ENCODE assay signal across 1 cellular context in the genomic region with DNA sequence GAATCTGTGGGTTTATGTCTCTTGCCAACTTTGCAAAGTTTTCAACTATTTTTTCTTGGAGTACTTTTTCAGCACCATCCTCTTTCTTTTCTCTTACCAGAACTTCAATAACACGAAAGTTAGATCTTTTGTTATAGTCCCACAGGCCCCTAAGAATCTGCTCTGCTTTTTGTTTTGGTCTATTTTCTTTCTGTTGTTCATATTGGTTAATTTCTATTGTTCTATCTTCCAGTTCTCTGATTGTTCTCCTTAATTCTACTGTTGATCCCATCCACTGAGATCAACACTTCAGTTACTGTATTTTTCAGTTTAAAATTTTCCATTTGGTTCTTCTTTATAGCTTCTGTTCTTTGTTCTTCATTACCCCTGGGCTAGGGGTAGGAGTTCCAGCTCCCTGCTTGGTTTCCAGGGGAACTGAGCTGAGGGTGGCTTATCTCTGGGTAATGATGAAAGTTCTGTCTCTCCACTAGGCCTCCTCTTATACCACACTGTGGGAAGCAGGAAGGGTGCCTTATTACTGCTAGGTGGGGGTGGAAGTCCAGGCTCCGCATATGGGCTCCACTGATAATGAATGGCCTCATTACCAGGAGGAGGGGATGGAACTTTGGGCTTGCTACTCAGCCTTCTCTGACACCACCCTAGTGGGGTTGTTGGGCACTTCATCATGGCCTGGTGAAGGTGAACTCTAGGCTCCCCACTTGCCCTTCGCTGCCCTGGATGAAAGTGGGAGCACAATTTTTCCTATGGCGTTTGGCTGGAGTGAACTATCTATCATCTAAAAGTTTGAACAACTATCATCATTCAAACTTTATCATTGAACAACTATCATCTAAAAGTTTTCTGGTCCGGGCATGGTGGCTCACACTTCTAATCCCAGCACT.
TF ChIP-seq lines count a peak whose summit lies in the region.

No MANE protein-coding gene starts in this region.

TF ChIP-seq in K562, 482 proteins besides CTCF, POLR2A, EP300 and RAD21 (continued from another document and continues in another):
- TF ChIP-seq, protein P1, sequence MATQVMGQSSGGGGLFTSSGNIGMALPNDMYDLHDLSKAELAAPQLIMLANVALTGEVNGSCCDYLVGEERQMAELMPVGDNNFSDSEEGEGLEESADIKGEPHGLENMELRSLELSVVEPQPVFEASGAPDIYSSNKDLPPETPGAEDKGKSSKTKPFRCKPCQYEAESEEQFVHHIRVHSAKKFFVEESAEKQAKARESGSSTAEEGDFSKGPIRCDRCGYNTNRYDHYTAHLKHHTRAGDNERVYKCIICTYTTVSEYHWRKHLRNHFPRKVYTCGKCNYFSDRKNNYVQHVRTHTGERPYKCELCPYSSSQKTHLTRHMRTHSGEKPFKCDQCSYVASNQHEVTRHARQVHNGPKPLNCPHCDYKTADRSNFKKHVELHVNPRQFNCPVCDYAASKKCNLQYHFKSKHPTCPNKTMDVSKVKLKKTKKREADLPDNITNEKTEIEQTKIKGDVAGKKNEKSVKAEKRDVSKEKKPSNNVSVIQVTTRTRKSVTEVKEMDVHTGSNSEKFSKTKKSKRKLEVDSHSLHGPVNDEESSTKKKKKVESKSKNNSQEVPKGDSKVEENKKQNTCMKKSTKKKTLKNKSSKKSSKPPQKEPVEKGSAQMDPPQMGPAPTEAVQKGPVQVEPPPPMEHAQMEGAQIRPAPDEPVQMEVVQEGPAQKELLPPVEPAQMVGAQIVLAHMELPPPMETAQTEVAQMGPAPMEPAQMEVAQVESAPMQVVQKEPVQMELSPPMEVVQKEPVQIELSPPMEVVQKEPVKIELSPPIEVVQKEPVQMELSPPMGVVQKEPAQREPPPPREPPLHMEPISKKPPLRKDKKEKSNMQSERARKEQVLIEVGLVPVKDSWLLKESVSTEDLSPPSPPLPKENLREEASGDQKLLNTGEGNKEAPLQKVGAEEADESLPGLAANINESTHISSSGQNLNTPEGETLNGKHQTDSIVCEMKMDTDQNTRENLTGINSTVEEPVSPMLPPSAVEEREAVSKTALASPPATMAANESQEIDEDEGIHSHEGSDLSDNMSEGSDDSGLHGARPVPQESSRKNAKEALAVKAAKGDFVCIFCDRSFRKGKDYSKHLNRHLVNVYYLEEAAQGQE (CRISPR knock-in tag; IDR thresholded peaks at IDR 0.05; ENCODE audit: low read depth), result peak; percentile 75; the same call in 1 of the 2 replicates
- TF ChIP-seq CBFA2T3 (IDR thresholded peaks at IDR 0.05) (peak; percentile 97), PCBP1 (IDR thresholded peaks at IDR 0.05; ENCODE audit: low read depth, low read length, poor library complexity, severe bottlenecking) (no peak), ZNF583 (CRISPR knock-in tag; IDR thresholded peaks at IDR 0.05) (peak; percentile 88), POLR2B (IDR thresholded peaks at IDR 0.05; ENCODE audit: low read depth, partially characterized antibody) (no peak), ADNP (tag; IDR thresholded peaks at IDR 0.05) (no peak), ZFPM2 (CRISPR knock-in tag; IDR thresholded peaks at IDR 0.05) (no peak), HNRNPL (IDR thresholded peaks at IDR 0.05; ENCODE audit: low read depth, low read length) (no peak), CCAR2 (IDR thresholded peaks at IDR 0.05; ENCODE audit: low read depth, low read length) (no peak), CREBBP (IDR thresholded peaks at IDR 0.05; ENCODE audit: low read depth, low read length) (no peak), SUPT5H (IDR thresholded peaks at IDR 0.05) (peak; percentile 24; the same call in 1 of the 2 replicates), ZNF197 (CRISPR knock-in tag; IDR thresholded peaks at IDR 0.05; ENCODE audit: low read depth) (peak; percentile 95), TCFL5 (CRISPR knock-in tag; conservative IDR thresholded peaks at IDR 0.05) (0 out of 2 replicates have a peak, but pooled peaks have one; percentile 20), ZBTB7A (IDR thresholded peaks at IDR 0.05; ENCODE audit: borderline replicate concordance, control insufficient read depth, low read depth, low read length) (no peak), ZNF347 (CRISPR knock-in tag; IDR thresholded peaks at IDR 0.05; ENCODE audit: low read depth) (no peak), HDAC8 (tag; IDR thresholded peaks at IDR 0.05) (no peak; the same call in none of the 2 replicates), NR4A1 (CRISPR knock-in tag; IDR thresholded peaks at IDR 0.05) (no peak), NR4A1 (tag; IDR thresholded peaks at IDR 0.05) (peak; percentile 81), STAT5B (CRISPR knock-in tag; IDR thresholded peaks at IDR 0.05) (no peak), FOXP1 (CRISPR knock-in tag; IDR thresholded peaks at IDR 0.05) (0 out of 2 replicates have a peak, but pooled peaks have one; percentile 27), HNRNPH1 (optimal IDR thresholded peaks at IDR 0.05; ENCODE audit: low read depth, low read length) (no peak), SMARCB1 (IDR thresholded peaks at IDR 0.05; ENCODE audit: insufficient read length, low read depth) (no peak), TSC22D4 (tag; IDR thresholded peaks at IDR 0.05) (no peak), SP2 (IDR thresholded peaks at IDR 0.05; ENCODE audit: extremely low read depth, low read depth, low read length, poor library complexity, severe bottlenecking) (no peak), GTF2A2 (tag; IDR thresholded peaks at IDR 0.05) (no peak), ZNF324 (CRISPR knock-in tag; IDR thresholded peaks at IDR 0.05) (no peak), KDM4B (IDR thresholded peaks at IDR 0.05; ENCODE audit: borderline replicate concordance in 2 of 2, low read depth in 1 of 2) (no peak), SIRT6 (IDR thresholded peaks at IDR 0.05; ENCODE audit: low read depth, low read length) (no peak), ZNF408 (CRISPR knock-in tag; IDR thresholded peaks at IDR 0.05; ENCODE audit: low read depth) (no peak), U2AF1 (optimal IDR thresholded peaks at IDR 0.05; ENCODE audit: low read depth, low read length) (no peak), ARNT (IDR thresholded peaks at IDR 0.05) (peak; percentile 88 to 90)
- TF ChIP-seq, protein P2, sequence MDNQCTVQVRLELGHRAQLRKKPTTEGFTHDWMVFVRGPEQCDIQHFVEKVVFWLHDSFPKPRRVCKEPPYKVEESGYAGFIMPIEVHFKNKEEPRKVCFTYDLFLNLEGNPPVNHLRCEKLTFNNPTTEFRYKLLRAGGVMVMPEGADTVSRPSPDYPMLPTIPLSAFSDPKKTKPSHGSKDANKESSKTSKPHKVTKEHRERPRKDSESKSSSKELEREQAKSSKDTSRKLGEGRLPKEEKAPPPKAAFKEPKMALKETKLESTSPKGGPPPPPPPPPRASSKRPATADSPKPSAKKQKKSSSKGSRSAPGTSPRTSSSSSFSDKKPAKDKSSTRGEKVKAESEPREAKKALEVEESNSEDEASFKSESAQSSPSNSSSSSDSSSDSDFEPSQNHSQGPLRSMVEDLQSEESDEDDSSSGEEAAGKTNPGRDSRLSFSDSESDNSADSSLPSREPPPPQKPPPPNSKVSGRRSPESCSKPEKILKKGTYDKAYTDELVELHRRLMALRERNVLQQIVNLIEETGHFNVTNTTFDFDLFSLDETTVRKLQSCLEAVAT (IDR thresholded peaks at IDR 0.05), result peak in 1 of 2 experiments; percentile 45; a peak in 3 of 4 replicates
- TF ChIP-seq, protein P3, sequence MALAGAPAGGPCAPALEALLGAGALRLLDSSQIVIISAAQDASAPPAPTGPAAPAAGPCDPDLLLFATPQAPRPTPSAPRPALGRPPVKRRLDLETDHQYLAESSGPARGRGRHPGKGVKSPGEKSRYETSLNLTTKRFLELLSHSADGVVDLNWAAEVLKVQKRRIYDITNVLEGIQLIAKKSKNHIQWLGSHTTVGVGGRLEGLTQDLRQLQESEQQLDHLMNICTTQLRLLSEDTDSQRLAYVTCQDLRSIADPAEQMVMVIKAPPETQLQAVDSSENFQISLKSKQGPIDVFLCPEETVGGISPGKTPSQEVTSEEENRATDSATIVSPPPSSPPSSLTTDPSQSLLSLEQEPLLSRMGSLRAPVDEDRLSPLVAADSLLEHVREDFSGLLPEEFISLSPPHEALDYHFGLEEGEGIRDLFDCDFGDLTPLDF (CRISPR knock-in tag; IDR thresholded peaks at IDR 0.05), result no peak
- TF ChIP-seq, protein P4, sequence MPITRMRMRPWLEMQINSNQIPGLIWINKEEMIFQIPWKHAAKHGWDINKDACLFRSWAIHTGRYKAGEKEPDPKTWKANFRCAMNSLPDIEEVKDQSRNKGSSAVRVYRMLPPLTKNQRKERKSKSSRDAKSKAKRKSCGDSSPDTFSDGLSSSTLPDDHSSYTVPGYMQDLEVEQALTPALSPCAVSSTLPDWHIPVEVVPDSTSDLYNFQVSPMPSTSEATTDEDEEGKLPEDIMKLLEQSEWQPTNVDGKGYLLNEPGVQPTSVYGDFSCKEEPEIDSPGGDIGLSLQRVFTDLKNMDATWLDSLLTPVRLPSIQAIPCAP (CRISPR knock-in tag; IDR thresholded peaks at IDR 0.05; ENCODE audit: borderline replicate concordance), result no peak
- TF ChIP-seq, protein P5, sequence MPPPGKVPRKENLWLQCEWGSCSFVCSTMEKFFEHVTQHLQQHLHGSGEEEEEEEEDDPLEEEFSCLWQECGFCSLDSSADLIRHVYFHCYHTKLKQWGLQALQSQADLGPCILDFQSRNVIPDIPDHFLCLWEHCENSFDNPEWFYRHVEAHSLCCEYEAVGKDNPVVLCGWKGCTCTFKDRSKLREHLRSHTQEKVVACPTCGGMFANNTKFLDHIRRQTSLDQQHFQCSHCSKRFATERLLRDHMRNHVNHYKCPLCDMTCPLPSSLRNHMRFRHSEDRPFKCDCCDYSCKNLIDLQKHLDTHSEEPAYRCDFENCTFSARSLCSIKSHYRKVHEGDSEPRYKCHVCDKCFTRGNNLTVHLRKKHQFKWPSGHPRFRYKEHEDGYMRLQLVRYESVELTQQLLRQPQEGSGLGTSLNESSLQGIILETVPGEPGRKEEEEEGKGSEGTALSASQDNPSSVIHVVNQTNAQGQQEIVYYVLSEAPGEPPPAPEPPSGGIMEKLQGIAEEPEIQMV (tag; conservative IDR thresholded peaks at IDR 0.05; ENCODE audit: low read depth), result no peak
- TF ChIP-seq, protein P6, sequence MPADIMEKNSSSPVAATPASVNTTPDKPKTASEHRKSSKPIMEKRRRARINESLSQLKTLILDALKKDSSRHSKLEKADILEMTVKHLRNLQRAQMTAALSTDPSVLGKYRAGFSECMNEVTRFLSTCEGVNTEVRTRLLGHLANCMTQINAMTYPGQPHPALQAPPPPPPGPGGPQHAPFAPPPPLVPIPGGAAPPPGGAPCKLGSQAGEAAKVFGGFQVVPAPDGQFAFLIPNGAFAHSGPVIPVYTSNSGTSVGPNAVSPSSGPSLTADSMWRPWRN (IDR thresholded peaks at IDR 0.05; ENCODE audit: low read depth), result peak; percentile 53; the same call in 1 of the 2 replicates
- TF ChIP-seq, protein P7, sequence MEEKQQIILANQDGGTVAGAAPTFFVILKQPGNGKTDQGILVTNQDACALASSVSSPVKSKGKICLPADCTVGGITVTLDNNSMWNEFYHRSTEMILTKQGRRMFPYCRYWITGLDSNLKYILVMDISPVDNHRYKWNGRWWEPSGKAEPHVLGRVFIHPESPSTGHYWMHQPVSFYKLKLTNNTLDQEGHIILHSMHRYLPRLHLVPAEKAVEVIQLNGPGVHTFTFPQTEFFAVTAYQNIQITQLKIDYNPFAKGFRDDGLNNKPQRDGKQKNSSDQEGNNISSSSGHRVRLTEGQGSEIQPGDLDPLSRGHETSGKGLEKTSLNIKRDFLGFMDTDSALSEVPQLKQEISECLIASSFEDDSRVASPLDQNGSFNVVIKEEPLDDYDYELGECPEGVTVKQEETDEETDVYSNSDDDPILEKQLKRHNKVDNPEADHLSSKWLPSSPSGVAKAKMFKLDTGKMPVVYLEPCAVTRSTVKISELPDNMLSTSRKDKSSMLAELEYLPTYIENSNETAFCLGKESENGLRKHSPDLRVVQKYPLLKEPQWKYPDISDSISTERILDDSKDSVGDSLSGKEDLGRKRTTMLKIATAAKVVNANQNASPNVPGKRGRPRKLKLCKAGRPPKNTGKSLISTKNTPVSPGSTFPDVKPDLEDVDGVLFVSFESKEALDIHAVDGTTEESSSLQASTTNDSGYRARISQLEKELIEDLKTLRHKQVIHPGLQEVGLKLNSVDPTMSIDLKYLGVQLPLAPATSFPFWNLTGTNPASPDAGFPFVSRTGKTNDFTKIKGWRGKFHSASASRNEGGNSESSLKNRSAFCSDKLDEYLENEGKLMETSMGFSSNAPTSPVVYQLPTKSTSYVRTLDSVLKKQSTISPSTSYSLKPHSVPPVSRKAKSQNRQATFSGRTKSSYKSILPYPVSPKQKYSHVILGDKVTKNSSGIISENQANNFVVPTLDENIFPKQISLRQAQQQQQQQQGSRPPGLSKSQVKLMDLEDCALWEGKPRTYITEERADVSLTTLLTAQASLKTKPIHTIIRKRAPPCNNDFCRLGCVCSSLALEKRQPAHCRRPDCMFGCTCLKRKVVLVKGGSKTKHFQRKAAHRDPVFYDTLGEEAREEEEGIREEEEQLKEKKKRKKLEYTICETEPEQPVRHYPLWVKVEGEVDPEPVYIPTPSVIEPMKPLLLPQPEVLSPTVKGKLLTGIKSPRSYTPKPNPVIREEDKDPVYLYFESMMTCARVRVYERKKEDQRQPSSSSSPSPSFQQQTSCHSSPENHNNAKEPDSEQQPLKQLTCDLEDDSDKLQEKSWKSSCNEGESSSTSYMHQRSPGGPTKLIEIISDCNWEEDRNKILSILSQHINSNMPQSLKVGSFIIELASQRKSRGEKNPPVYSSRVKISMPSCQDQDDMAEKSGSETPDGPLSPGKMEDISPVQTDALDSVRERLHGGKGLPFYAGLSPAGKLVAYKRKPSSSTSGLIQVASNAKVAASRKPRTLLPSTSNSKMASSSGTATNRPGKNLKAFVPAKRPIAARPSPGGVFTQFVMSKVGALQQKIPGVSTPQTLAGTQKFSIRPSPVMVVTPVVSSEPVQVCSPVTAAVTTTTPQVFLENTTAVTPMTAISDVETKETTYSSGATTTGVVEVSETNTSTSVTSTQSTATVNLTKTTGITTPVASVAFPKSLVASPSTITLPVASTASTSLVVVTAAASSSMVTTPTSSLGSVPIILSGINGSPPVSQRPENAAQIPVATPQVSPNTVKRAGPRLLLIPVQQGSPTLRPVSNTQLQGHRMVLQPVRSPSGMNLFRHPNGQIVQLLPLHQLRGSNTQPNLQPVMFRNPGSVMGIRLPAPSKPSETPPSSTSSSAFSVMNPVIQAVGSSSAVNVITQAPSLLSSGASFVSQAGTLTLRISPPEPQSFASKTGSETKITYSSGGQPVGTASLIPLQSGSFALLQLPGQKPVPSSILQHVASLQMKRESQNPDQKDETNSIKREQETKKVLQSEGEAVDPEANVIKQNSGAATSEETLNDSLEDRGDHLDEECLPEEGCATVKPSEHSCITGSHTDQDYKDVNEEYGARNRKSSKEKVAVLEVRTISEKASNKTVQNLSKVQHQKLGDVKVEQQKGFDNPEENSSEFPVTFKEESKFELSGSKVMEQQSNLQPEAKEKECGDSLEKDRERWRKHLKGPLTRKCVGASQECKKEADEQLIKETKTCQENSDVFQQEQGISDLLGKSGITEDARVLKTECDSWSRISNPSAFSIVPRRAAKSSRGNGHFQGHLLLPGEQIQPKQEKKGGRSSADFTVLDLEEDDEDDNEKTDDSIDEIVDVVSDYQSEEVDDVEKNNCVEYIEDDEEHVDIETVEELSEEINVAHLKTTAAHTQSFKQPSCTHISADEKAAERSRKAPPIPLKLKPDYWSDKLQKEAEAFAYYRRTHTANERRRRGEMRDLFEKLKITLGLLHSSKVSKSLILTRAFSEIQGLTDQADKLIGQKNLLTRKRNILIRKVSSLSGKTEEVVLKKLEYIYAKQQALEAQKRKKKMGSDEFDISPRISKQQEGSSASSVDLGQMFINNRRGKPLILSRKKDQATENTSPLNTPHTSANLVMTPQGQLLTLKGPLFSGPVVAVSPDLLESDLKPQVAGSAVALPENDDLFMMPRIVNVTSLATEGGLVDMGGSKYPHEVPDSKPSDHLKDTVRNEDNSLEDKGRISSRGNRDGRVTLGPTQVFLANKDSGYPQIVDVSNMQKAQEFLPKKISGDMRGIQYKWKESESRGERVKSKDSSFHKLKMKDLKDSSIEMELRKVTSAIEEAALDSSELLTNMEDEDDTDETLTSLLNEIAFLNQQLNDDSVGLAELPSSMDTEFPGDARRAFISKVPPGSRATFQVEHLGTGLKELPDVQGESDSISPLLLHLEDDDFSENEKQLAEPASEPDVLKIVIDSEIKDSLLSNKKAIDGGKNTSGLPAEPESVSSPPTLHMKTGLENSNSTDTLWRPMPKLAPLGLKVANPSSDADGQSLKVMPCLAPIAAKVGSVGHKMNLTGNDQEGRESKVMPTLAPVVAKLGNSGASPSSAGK (IDR thresholded peaks at IDR 0.05), result peak; percentile 54
